In genomic region chr19:20247016-20247683, GRCh38 we compare ENCODE assay signal across 9 cellular contexts.
DNase-seq lines count a peak whose midpoint lies in the region; ATAC-seq and TF ChIP-seq lines count a peak whose summit lies in the region.
"Had no signal": no experiment of that assay in that cellular context is flagged by ENCODE, and none has a peak within 500 bp of the region (broad histone marks: within the 10 kb centered on the region; RNA-seq: fewer than 3 reads in every experiment).

No MANE protein-coding gene starts in this region.

- H3K4me1 ChIP-seq in left ventricle myocardium inferior: no peaks in the 10 kb centered on the region

- no peak overlapping the region for H3K4me3 ChIP-seq in left ventricle myocardium inferior

- H3K27me3 ChIP-seq in left ventricle myocardium inferior (ENCODE audit: low read depth): no peaks in the 10 kb centered on the region

- ATAC-seq in HG03045 (IDR thresholded peaks at IDR 0.05; ENCODE audit: unreplicated experiment): no peak
- no peak for ATAC-seq in GM21447 (IDR thresholded peaks at IDR 0.05; ENCODE audit: unreplicated experiment)

- TF ChIP-seq CTCF in left ventricle myocardium inferior (IDR thresholded peaks at IDR 0.05; ENCODE audit: borderline replicate concordance): peak; percentile 65

- DNase-seq in activated effector memory CD4-positive, alpha-beta T cell treated with anti-CD3 and anti-CD28 coated beads, Interleukin-2, amount 50 U/mL, for 16 hours: peak; percentile 69
- no peak for DNase-seq in activated effector memory CD4-positive, alpha-beta T cell treated with Interleukin-2 at 50 U/mL for 16 hours
- peak; percentile 46 for DNase-seq in activated CD4-positive, alpha-beta T cell treated with anti-CD3 and anti-CD28 coated beads for 48 hours
- DNase-seq in left ventricle myocardium inferior: peak; percentile 16
- peak; percentile 11 to 12 for DNase-seq in stimulated activated CD4-positive, alpha-beta T cell treated with anti-CD3 and anti-CD28 coated beads, Interleukin-1b, Interleukin-23, amount 100 ng/mL, for 4 hours (ENCODE audit: low read depth in 2 of 2)
- DNase-seq in NOMO-1 treated with dmso at 0.1 percent for 144 hours (lab: John Stamatoyannopoulos, UW; ENCODE audit: unreplicated experiment): no peak
- DNase-seq: activated B cell treated with CpG ODN at 0.5 μM for 24 hours had no signal

- no peak overlapping the region for H3K27ac ChIP-seq in left ventricle myocardium inferior (replicated peaks)

- H3K9me3 ChIP-seq in left ventricle myocardium inferior (replicated peaks): no peaks in the 10 kb centered on the region

- intact Hi-C loops in left ventricle myocardium inferior (cut with micrococcal nuclease): no loop called here

- H3K36me3 ChIP-seq in left ventricle myocardium inferior: no peaks in the 10 kb centered on the region

Comparison
In these comparisons a context has a peak if more than half of its experiments do, and no peak if none do; other contexts are left out.
1. DNase-seq: peak in activated effector memory CD4-positive, alpha-beta T cell treated with anti-CD3 and anti-CD28 coated beads, Interleukin-2, amount 50 U/mL, for 16 hours (single experiment), activated CD4-positive, alpha-beta T cell treated with anti-CD3 and anti-CD28 coated beads for 48 hours (single experiment), left ventricle myocardium inferior (single experiment) and stimulated activated CD4-positive, alpha-beta T cell treated with anti-CD3 and anti-CD28 coated beads, Interleukin-1b, Interleukin-23, amount 100 ng/mL, for 4 hours (2 of 2); none in activated effector memory CD4-positive, alpha-beta T cell treated with Interleukin-2 at 50 U/mL for 16 hours (single experiment) and NOMO-1 treated with dmso at 0.1 percent for 144 hours (single experiment).